Comparison of ENCODE assay signal across 8 cellular contexts in the genomic region with DNA sequence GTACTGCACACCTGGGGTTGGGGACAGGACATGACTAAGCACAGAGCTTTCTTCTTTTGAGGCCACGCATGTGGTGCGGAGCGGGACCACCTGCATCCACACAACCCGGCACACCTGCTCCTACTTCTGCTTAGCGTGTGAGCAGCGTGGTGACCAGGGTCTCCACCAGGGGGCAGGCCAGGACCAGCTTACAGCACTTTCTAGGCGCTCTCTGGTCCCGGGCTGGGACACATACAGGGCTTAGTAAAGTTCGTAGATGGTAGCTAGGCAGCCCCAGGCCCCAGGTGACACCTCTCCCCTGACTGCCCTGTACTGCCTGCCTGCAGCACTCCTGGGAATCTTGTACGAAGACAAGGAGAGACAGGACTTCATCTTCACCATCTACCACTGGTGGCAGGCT.
DNase-seq lines count a peak whose midpoint lies in the region; ATAC-seq, FAIRE-seq and TF ChIP-seq lines count a peak whose summit lies in the region.
"Not testable (repeated sequence)": the region's sequence is repeated elsewhere in the genome, so short reads cannot be mapped to it uniquely, and the experiment has no call there.

No MANE protein-coding gene starts in this region.

- TF ChIP-seq RAD21 in Ishikawa (IDR thresholded peaks at IDR 0.05; ENCODE audit: low read depth), result peak; percentile 59

- POLR2A ChIA-PET in activated CD4-positive, alpha-beta memory T cell treated with anti-CD3 and anti-CD28 coated beads for 36 hours (lab: Charles Lee), result not testable (repeated sequence)

- not testable (repeated sequence) for H3K27ac Mint-ChIP-seq in activated CD4-positive, alpha-beta memory T cell treated with anti-CD3 and anti-CD28 coated beads for 36 hours; osteocyte (ENCODE audit: unreplicated experiment); stimulated activated naive B cell treated with anti-CD40 and anti-IgM and Interleukin-4, amounts not matched to agents 10 μg/mL and 1 μg/mL and 100 μg/mL, for 72 hours

- TF ChIP-seq EP300 in Ishikawa (IDR thresholded peaks at IDR 0.05; ENCODE audit: borderline replicate concordance), result not testable (repeated sequence)

- H3K36me3 Mint-ChIP-seq in activated CD4-positive, alpha-beta memory T cell treated with anti-CD3 and anti-CD28 coated beads for 36 hours; osteocyte (ENCODE audit: unreplicated experiment); stimulated activated naive B cell treated with anti-CD40 and anti-IgM and Interleukin-4, amounts not matched to agents 10 μg/mL and 1 μg/mL and 100 μg/mL, for 72 hours: not testable (repeated sequence)

- not testable (repeated sequence) for H3K9me3 Mint-ChIP-seq in activated CD4-positive, alpha-beta memory T cell treated with anti-CD3 and anti-CD28 coated beads for 36 hours; osteocyte (ENCODE audit: unreplicated experiment); stimulated activated naive B cell treated with anti-CD40 and anti-IgM and Interleukin-4, amounts not matched to agents 10 μg/mL and 1 μg/mL and 100 μg/mL, for 72 hours

- not testable (repeated sequence) for FAIRE-seq in D721Med (lab: Jason Lieb, UNC)

- not testable (repeated sequence) for H3K4me3 Mint-ChIP-seq in activated CD4-positive, alpha-beta memory T cell treated with anti-CD3 and anti-CD28 coated beads for 36 hours; osteocyte (ENCODE audit: unreplicated experiment); stimulated activated naive B cell treated with anti-CD40 and anti-IgM and Interleukin-4, amounts not matched to agents 10 μg/mL and 1 μg/mL and 100 μg/mL, for 72 hours

- TF ChIP-seq CTCF in D721Med (IDR thresholded peaks at IDR 0.05; ENCODE audit: insufficient read depth, missing control alignments) (peak; percentile 34), cardiac fibroblast (IDR thresholded peaks at IDR 0.05; ENCODE audit: low read depth, low read length) (peak; percentile 28), osteocyte (IDR thresholded peaks at IDR 0.05) (peak; percentile 34)

- CTCF ChIA-PET in activated CD4-positive, alpha-beta memory T cell treated with anti-CD3 and anti-CD28 coated beads for 36 hours (lab: Charles Lee), result not testable (repeated sequence)

- not testable (repeated sequence) for H3K4me3 ChIP-seq in cardiac fibroblast (replicated peaks in 1 of 2; ENCODE audit: low read depth in 2 of 2, low read length in 2 of 2)

- H3K27me3 Mint-ChIP-seq in activated CD4-positive, alpha-beta memory T cell treated with anti-CD3 and anti-CD28 coated beads for 36 hours, result peaks cover 18% of the 10 kb centered on the region
- not testable (repeated sequence) for H3K27me3 Mint-ChIP-seq in osteocyte (ENCODE audit: unreplicated experiment)
- H3K27me3 Mint-ChIP-seq in stimulated activated naive B cell treated with anti-CD40 and anti-IgM and Interleukin-4, amounts not matched to agents 10 μg/mL and 1 μg/mL and 100 μg/mL, for 72 hours, result peaks cover 25 to 61% of the 10 kb centered on the region in 2 donors

- not testable (repeated sequence) for DNase-seq in D721Med (ENCODE audit: insufficient read length, low spot score)
- DNase-seq in OCI-M1 (lab: John Stamatoyannopoulos, UW), result peak; percentile 61
- peak; percentile 74 for DNase-seq in activated CD4-positive, alpha-beta memory T cell treated with anti-CD3 and anti-CD28 coated beads for 36 hours
- peak; percentile 3 to 8 for DNase-seq in cardiac fibroblast (ENCODE audit: low read depth in 2 of 2)
- DNase-seq in hippocampal formation (lab: John Stamatoyannopoulos, UW), result peak; percentile 3 to 19
- peak; percentile 84 for DNase-seq in osteocyte (ENCODE audit: extremely low spot score, unreplicated experiment)
- DNase-seq in stimulated activated naive B cell treated with anti-CD40 and anti-IgM and Interleukin-4, amounts not matched to agents 10 μg/mL and 1 μg/mL and 100 μg/mL, for 72 hours, result peak; percentile 34

- ATAC-seq in stimulated activated naive B cell treated with anti-CD40 and anti-IgM and Interleukin-4, amounts not matched to agents 10 μg/mL and 1 μg/mL and 100 μg/mL, for 72 hours (replicated peaks), result not testable (repeated sequence)

- not testable (repeated sequence) for H3K4me1 Mint-ChIP-seq in activated CD4-positive, alpha-beta memory T cell treated with anti-CD3 and anti-CD28 coated beads for 36 hours (ENCODE audit: low read depth); osteocyte (ENCODE audit: unreplicated experiment); stimulated activated naive B cell treated with anti-CD40 and anti-IgM and Interleukin-4, amounts not matched to agents 10 μg/mL and 1 μg/mL and 100 μg/mL, for 72 hours

- intact Hi-C loops in activated CD4-positive, alpha-beta memory T cell treated with anti-CD3 and anti-CD28 coated beads for 36 hours (cut with micrococcal nuclease), result not testable (repeated sequence)
